ENCODE assay signal across 8 cellular contexts in genomic region chr15:90716317-90716975, GRCh38. TPM values are rescaled to one million over a fixed set of nuclear protein-coding genes. Genes with fewer than 3 reads are reported as not detected.
A peak's percentile ranks its signal among the peaks of the same experiment; 100 is the strongest.
DNase-seq lines count a peak whose midpoint lies in the region; ATAC-seq and TF ChIP-seq lines count a peak whose summit lies in the region.

No MANE protein-coding gene starts in this region.

- TF ChIP-seq CTCF in cardiac muscle cell (IDR thresholded peaks at IDR 0.05; ENCODE audit: low read depth, low read length) (no peak), WTC11 (IDR thresholded peaks at IDR 0.05) (no peak), gastroesophageal sphincter (IDR thresholded peaks at IDR 0.05) (no peak), sigmoid colon (IDR thresholded peaks at IDR 0.05) (no peak)

- no peaks in the 10 kb centered on the region for H3K27me3 Mint-ChIP-seq in WTC11 (ENCODE audit: low read depth)

- peak in 1 of 2 donors; percentile 12 for DNase-seq in cardiac muscle cell (ENCODE audit: low read depth in 1 of 2, low spot score in 1 of 2)
- DNase-seq in Right ventricle myocardium superior = no peak
- DNase-seq in WTC11 (ENCODE audit: low spot score) = no peak
- DNase-seq in sigmoid colon = no peak
- DNase-seq in OCI-M2 (lab: John Stamatoyannopoulos, UW; ENCODE audit: unreplicated experiment) = no peak
- DNase-seq in NCI-H510A treated with DMSO at 0.1 percent for 48 hours (lab: John Stamatoyannopoulos, UW) = no peak

- no peaks in the 10 kb centered on the region for H3K27me3 ChIP-seq in cardiac muscle cell
- H3K27me3 ChIP-seq in gastroesophageal sphincter = no peaks in the 10 kb centered on the region
- no peaks in the 10 kb centered on the region for H3K27me3 ChIP-seq in sigmoid colon

- WGBS in gastroesophageal sphincter (ENCODE audit: low coverage in 1 of 2), 2 donors = 6 to 12% methylated on average over 12 to 13 of the region's 14 CpGs
- WGBS in sigmoid colon, 2 donors = 9 to 10% methylated on average over 14 of the region's 14 CpGs

- peak overlapping the region; percentile 86 for H3K4me3 ChIP-seq in cardiac muscle cell
- H3K4me3 ChIP-seq in gastroesophageal sphincter = peak overlapping the region; percentile 71 to 72
- peak overlapping the region; percentile 53 to 59 (median 57) for H3K4me3 ChIP-seq in sigmoid colon

- intact Hi-C loops in Right ventricle myocardium superior (cut with DNase I) = loop anchor here (5.0 kb wide), 1 partner anchor 156 kb away; no protein-coding TSS in a partner anchor
- intact Hi-C loops in sigmoid colon (cut with DNase I) = loop anchor here (2.0 to 5.0 kb wide), 3 partner anchors 49 to 168 kb away; partner anchors contain the start of gene FES

- peak overlapping the region; percentile 81 for H3K27ac ChIP-seq in cardiac muscle cell
- peak overlapping the region; percentile 87 to 93 (median 89) for H3K27ac ChIP-seq in gastroesophageal sphincter
- H3K27ac ChIP-seq in sigmoid colon = peak overlapping the region; percentile 83 to 90 (median 86)

- POLR2A ChIA-PET in WTC11 (lab: Charles Lee) = interaction anchor here (0.6 to 1.6 kb wide), 7 partner anchors 16 to 387 kb away, joined by 3 to 5 read pairs (median 4); partner anchors contain the start of genes FES and UNC45A

- H3K9me3 Mint-ChIP-seq in WTC11 = no peaks in the 10 kb centered on the region

- peak overlapping the region; percentile 98 for H3K27ac Mint-ChIP-seq in WTC11

- peaks cover 2% of the 10 kb centered on the region; the same call in 1 of the 2 replicates for H3K36me3 Mint-ChIP-seq in WTC11

- TF ChIP-seq EP300 in gastroesophageal sphincter (IDR thresholded peaks at IDR 0.05) = no peak
- no peak for TF ChIP-seq EP300 in sigmoid colon (IDR thresholded peaks at IDR 0.05)

- peak overlapping the region; percentile 98 for H3K4me3 Mint-ChIP-seq in WTC11

- H3K4me1 Mint-ChIP-seq in WTC11 = peaks cover 16% of the 10 kb centered on the region

- H3K36me3 ChIP-seq in cardiac muscle cell (no peaks in the 10 kb centered on the region), gastroesophageal sphincter (no peaks in the 10 kb centered on the region), sigmoid colon (no peaks in the 10 kb centered on the region)

- no peak for ATAC-seq in Right ventricle myocardium superior (ENCODE audit: poor library complexity)
- no peak for ATAC-seq in WTC11
- ATAC-seq in gastroesophageal sphincter = peak; percentile 22
- ATAC-seq in HG03354 (IDR thresholded peaks at IDR 0.05; ENCODE audit: poor library complexity, severe bottlenecking, unreplicated experiment) = no peak

- no peak for TF ChIP-seq POLR2A in gastroesophageal sphincter (IDR thresholded peaks at IDR 0.05)
- no peak for TF ChIP-seq POLR2A in sigmoid colon (IDR thresholded peaks at IDR 0.05)

- CTCF ChIA-PET in WTC11 (lab: Charles Lee) = interaction anchor here (0.5 to 2.3 kb wide), 15 partner anchors 11 to 415 kb away, joined by 3 to 25 read pairs (median 4); partner anchors contain the start of genes HDDC3, MAN2A2 and UNC45A

- no peaks in the 10 kb centered on the region for H3K4me1 ChIP-seq in cardiac muscle cell (ENCODE audit: low read depth)
- H3K4me1 ChIP-seq in gastroesophageal sphincter = peaks cover 0 to 18% (median 6%) of the 10 kb centered on the region in 3 donors
- peaks cover 0 to 14% (median 7%) of the 10 kb centered on the region in 4 donors for H3K4me1 ChIP-seq in sigmoid colon

- H3K9me3 ChIP-seq in cardiac muscle cell (ENCODE audit: low read depth) (no peaks in the 10 kb centered on the region), gastroesophageal sphincter (no peaks in the 10 kb centered on the region), sigmoid colon (no peaks in the 10 kb centered on the region)

TF ChIP-seq in WTC11, 78 proteins besides CTCF, POLR2A, EP300 and RAD21:
- TF ChIP-seq HMGXB4 (CRISPR knock-in tag; IDR thresholded peaks at IDR 0.05) (no peak), ZNF423 (CRISPR knock-in tag; IDR thresholded peaks at IDR 0.05) (no peak), ZNF317 (CRISPR knock-in tag; IDR thresholded peaks at IDR 0.05; ENCODE audit: borderline replicate concordance, low read depth) (peak; percentile 87)

RNA-seq across cellular contexts. Expression of gene BLM, which starts 0.7 kb away (rescaled TPM):
- total RNA-seq in cardiac muscle cell = 4.2 and 6.3 TPM in 2 replicates
- polyA plus RNA-seq in cardiac muscle cell = 2.6 and 3.2 TPM in 2 replicates
- total RNA-seq in Right ventricle myocardium superior = 37.0 TPM
- total RNA-seq in WTC11 (2021) = 29.9 to 40.5 TPM (median 34.8 TPM) in 3 replicates
- total RNA-seq in gastroesophageal sphincter = 1 to 10 TPM in 2 of 4 donors, under 1 TPM in 2; 0.15 to 2.8 (median 1.4) TPM
- total RNA-seq in sigmoid colon = under 1 TPM in 3 of 4 donors, not detected in 1; 0.54 to 0.99 (median 0.71) TPM
- polyA plus RNA-seq in sigmoid colon = 1 to 10 TPM in 2 of 3 donors, under 1 TPM in 1; 0.60 to 6.2 (median 3.0) TPM
